ENCODE assay signal across 21 cellular contexts in genomic region chr2:142997254-142997653, GRCh38.
"Had no signal": no experiment of that assay in that cellular context is flagged by ENCODE, and none has a peak within 500 bp of the region (broad histone marks: within the 10 kb centered on the region; RNA-seq: fewer than 3 reads in every experiment).

No MANE protein-coding gene starts in this region.

- H3K4me1 ChIP-seq: left ventricle myocardium inferior, neural progenitor cell, pancreas, spleen, tibial artery, upper lobe of left lung, uterus had no signal

- H3K27me3 ChIP-seq: neural progenitor cell, pancreas, tibial artery, upper lobe of left lung, uterus had no signal

- H3K27ac Mint-ChIP-seq: immature natural killer cell; natural killer cell; neural progenitor cell; progenitor cell of endocrine pancreas; stimulated activated memory B cell treated with anti-CD40 and anti-IgM and Interleukin-4, amounts not matched to agents 10 μg/mL and 1 μg/mL and 100 μg/mL, for 72 hours; stimulated activated naive CD8-positive, alpha-beta T cell treated with anti-CD3 and anti-CD28 coated beads, Interleukin-15, Interleukin-2, amounts not matched to agents 100 ng/mL and 50 ng/mL, for 24 hours had no signal

- H2AFZ ChIP-seq: neural progenitor cell had no signal

- H3K27me3 Mint-ChIP-seq: progenitor cell of endocrine pancreas; stimulated activated memory B cell treated with anti-CD40 and anti-IgM and Interleukin-4, amounts not matched to agents 10 μg/mL and 1 μg/mL and 100 μg/mL, for 72 hours had no signal

- H3K4me3 Mint-ChIP-seq: immature natural killer cell; natural killer cell; neural progenitor cell; stimulated activated memory B cell treated with anti-CD40 and anti-IgM and Interleukin-4, amounts not matched to agents 10 μg/mL and 1 μg/mL and 100 μg/mL, for 72 hours; stimulated activated naive CD8-positive, alpha-beta T cell treated with anti-CD3 and anti-CD28 coated beads, Interleukin-15, Interleukin-2, amounts not matched to agents 100 ng/mL and 50 ng/mL, for 24 hours had no signal

- H3K4me2 ChIP-seq: neural progenitor cell had no signal

- H3K4me3 ChIP-seq: dorsolateral prefrontal cortex, left ventricle myocardium inferior, lung, neural progenitor cell, pancreas, spleen, tibial artery, upper lobe of left lung, uterus had no signal

- DNase-seq: cortex of kidney; dorsolateral prefrontal cortex; effector CD8-positive, alpha-beta T cell; immature natural killer cell; left ventricle myocardium inferior; natural killer cell; nucleus accumbens; pancreas; right cardiac atrium; spleen; stimulated activated CD4-positive, alpha-beta T cell treated with anti-CD3 and anti-CD28 coated beads, Interleukin-15, amount 100 ng/mL, for 24 hours; stimulated activated CD4-positive, alpha-beta T cell treated with anti-CD3 and anti-CD28 coated beads, Interleukin-1b, Interleukin-23, amount 100 ng/mL, for 48 hours; stimulated activated CD4-positive, alpha-beta T cell treated with anti-CD3 and anti-CD28 coated beads, Interleukin-4, amount 100 ng/mL, for 24 hours; tibial artery; upper lobe of left lung; uterus had no signal

- H3K4me1 Mint-ChIP-seq: immature natural killer cell; natural killer cell; neural progenitor cell; stimulated activated memory B cell treated with anti-CD40 and anti-IgM and Interleukin-4, amounts not matched to agents 10 μg/mL and 1 μg/mL and 100 μg/mL, for 72 hours had no signal

- H3K9me3 ChIP-seq: left ventricle myocardium inferior, pancreas, spleen, tibial artery, upper lobe of left lung, uterus had no signal

- H3K9me3 Mint-ChIP-seq: immature natural killer cell; natural killer cell; neural progenitor cell; stimulated activated memory B cell treated with anti-CD40 and anti-IgM and Interleukin-4, amounts not matched to agents 10 μg/mL and 1 μg/mL and 100 μg/mL, for 72 hours; stimulated activated naive CD8-positive, alpha-beta T cell treated with anti-CD3 and anti-CD28 coated beads, Interleukin-15, Interleukin-2, amounts not matched to agents 100 ng/mL and 50 ng/mL, for 24 hours had no signal

- H3K36me3 ChIP-seq: left ventricle myocardium inferior, neural progenitor cell, pancreas, spleen, tibial artery, upper lobe of left lung, uterus had no signal

- H3K9ac ChIP-seq: neural progenitor cell had no signal

- H3K36me3 Mint-ChIP-seq: immature natural killer cell, natural killer cell, neural progenitor cell had no signal

- ATAC-seq: natural killer cell; pancreas; right cardiac atrium; stimulated activated memory B cell treated with anti-CD40 and anti-IgM and Interleukin-4, amounts not matched to agents 10 μg/mL and 1 μg/mL and 100 μg/mL, for 72 hours had no signal

- H3K27ac ChIP-seq: dorsolateral prefrontal cortex, left ventricle myocardium inferior, neural progenitor cell, pancreas, spleen, tibial artery, upper lobe of left lung, uterus had no signal
